Comparison of ENCODE assay signal across 8 cellular contexts in genomic region chr6:40586800-40587201, GRCh38. TPM values are rescaled to one million over a fixed set of nuclear protein-coding genes. Genes with fewer than 3 reads are reported as not detected.
DNase-seq lines count a peak whose midpoint lies in the region; ATAC-seq, FAIRE-seq and TF ChIP-seq lines count a peak whose summit lies in the region.

No MANE protein-coding gene starts in this region.

- H3K36me3 ChIP-seq in kidney (ENCODE audit: control insufficient read depth in 1 of 2, insufficient read depth in 2 of 2, low read length in 2 of 2) (no peaks in the 10 kb centered on the region), stomach smooth muscle (ENCODE audit: control insufficient read depth in 2 of 2, insufficient read depth in 2 of 2, low read length in 2 of 2) (no peaks in the 10 kb centered on the region), PC-9 (ENCODE audit: low read depth) (no peaks in the 10 kb centered on the region)

- no peaks in the 10 kb centered on the region for H3F3A ChIP-seq in PC-9 (ENCODE audit: insufficient read depth, low read depth)

- H3K4me3 Mint-ChIP-seq in T-helper 1 cell treated with Interleukin-12 subunit alpha and Interleukin-12 subunit beta and Interleukin-4 antibody, amounts not matched to agents 30 μg/mL and 1 μg/mL, for 36 hours = peak overlapping the region; percentile 89
- peak overlapping the region; percentile 78 for H3K4me3 Mint-ChIP-seq in activated T-helper 2 cell treated with anti-CD3 and anti-CD28 coated beads, Interferon-gamma antibody, Interleukin-2, Interleukin-4, amounts not matched to agents 10 μg/mL and 5 μg/mL and 100 μg/mL, durations not matched to agents 14 hours and 24 hours and 36 hours (ENCODE audit: low read depth)

- H3K27ac Mint-ChIP-seq in T-helper 1 cell treated with Interleukin-12 subunit alpha and Interleukin-12 subunit beta and Interleukin-4 antibody, amounts not matched to agents 30 μg/mL and 1 μg/mL, for 36 hours = no peak overlapping the region
- H3K27ac Mint-ChIP-seq in activated T-helper 2 cell treated with anti-CD3 and anti-CD28 coated beads, Interferon-gamma antibody, Interleukin-2, Interleukin-4, amounts not matched to agents 10 μg/mL and 5 μg/mL and 100 μg/mL, durations not matched to agents 14 hours and 24 hours and 36 hours = no peak overlapping the region

- no peak overlapping the region for H3K27ac ChIP-seq in kidney (ENCODE audit: low read depth in 2 of 2, low read length in 2 of 2)
- no peak overlapping the region for H3K27ac ChIP-seq in stomach smooth muscle (ENCODE audit: low read length)
- no peak overlapping the region for H3K27ac ChIP-seq in PC-9

- H3K9ac ChIP-seq in kidney (ENCODE audit: low read length in 2 of 2) (no peak overlapping the region), stomach smooth muscle (ENCODE audit: low read length in 2 of 2) (peak overlapping the region in 1 of 2 donors; percentile 22)

- H3K4me3 ChIP-seq in kidney (ENCODE audit: low read length in 2 of 2) (peak overlapping the region; percentile 6 to 63), stomach smooth muscle (ENCODE audit: low read length in 2 of 2) (peak overlapping the region; percentile 67 to 78), PC-9 (no peak overlapping the region)

- CTCF ChIA-PET in PC-9 (lab: Charles Lee) = no interaction called here

- H3K9me3 Mint-ChIP-seq in T-helper 1 cell treated with Interleukin-12 subunit alpha and Interleukin-12 subunit beta and Interleukin-4 antibody, amounts not matched to agents 30 μg/mL and 1 μg/mL, for 36 hours = no peaks in the 10 kb centered on the region
- H3K9me3 Mint-ChIP-seq in activated T-helper 2 cell treated with anti-CD3 and anti-CD28 coated beads, Interferon-gamma antibody, Interleukin-2, Interleukin-4, amounts not matched to agents 10 μg/mL and 5 μg/mL and 100 μg/mL, durations not matched to agents 14 hours and 24 hours and 36 hours = no peaks in the 10 kb centered on the region

- H3K36me3 Mint-ChIP-seq in T-helper 1 cell treated with Interleukin-12 subunit alpha and Interleukin-12 subunit beta and Interleukin-4 antibody, amounts not matched to agents 30 μg/mL and 1 μg/mL, for 36 hours (ENCODE audit: low read depth) = no peaks in the 10 kb centered on the region
- H3K36me3 Mint-ChIP-seq in activated T-helper 2 cell treated with anti-CD3 and anti-CD28 coated beads, Interferon-gamma antibody, Interleukin-2, Interleukin-4, amounts not matched to agents 10 μg/mL and 5 μg/mL and 100 μg/mL, durations not matched to agents 14 hours and 24 hours and 36 hours (ENCODE audit: low read depth) = no peaks in the 10 kb centered on the region

- peaks cover 21% of the 10 kb centered on the region for H3K4me1 Mint-ChIP-seq in T-helper 1 cell treated with Interleukin-12 subunit alpha and Interleukin-12 subunit beta and Interleukin-4 antibody, amounts not matched to agents 30 μg/mL and 1 μg/mL, for 36 hours (ENCODE audit: low read depth)
- H3K4me1 Mint-ChIP-seq in activated T-helper 2 cell treated with anti-CD3 and anti-CD28 coated beads, Interferon-gamma antibody, Interleukin-2, Interleukin-4, amounts not matched to agents 10 μg/mL and 5 μg/mL and 100 μg/mL, durations not matched to agents 14 hours and 24 hours and 36 hours (ENCODE audit: low read depth) = peaks cover 14% of the 10 kb centered on the region

- H3K9me2 ChIP-seq in PC-9 (ENCODE audit: insufficient read depth) = no peaks in the 10 kb centered on the region

- no TSS peak for BruUV-seq in PC-9 (replicated peaks; lab: Mats Ljungman, UMichigan)

- no peak for DNase-seq in T-helper 1 cell
- DNase-seq in activated T-helper 2 cell treated with anti-CD3 and anti-CD28 coated beads, Interferon-gamma antibody, Interleukin-2, Interleukin-4, amounts not matched to agents 10 μg/mL and 5 μg/mL and 100 μg/mL, durations not matched to agents 14 hours and 24 hours and 36 hours (ENCODE audit: low spot score) = no peak
- peak; percentile 68 for DNase-seq in kidney
- DNase-seq in PC-9 = no peak
- DNase-seq in SKM-1 (lab: John Stamatoyannopoulos, UW; ENCODE audit: unreplicated experiment) = no peak

- no peaks in the 10 kb centered on the region for H4K20me1 ChIP-seq in PC-9 (ENCODE audit: insufficient read depth)

- POLR2A ChIA-PET in PC-9 (lab: Charles Lee; ENCODE audit: unreplicated experiment) = no interaction called here

- H3K79me2 ChIP-seq in PC-9 (ENCODE audit: low read depth) = no peaks in the 10 kb centered on the region

- H3K27me3 Mint-ChIP-seq in T-helper 1 cell treated with Interleukin-12 subunit alpha and Interleukin-12 subunit beta and Interleukin-4 antibody, amounts not matched to agents 30 μg/mL and 1 μg/mL, for 36 hours (ENCODE audit: low read depth) = peaks cover 43% of the 10 kb centered on the region
- peaks cover 52% of the 10 kb centered on the region for H3K27me3 Mint-ChIP-seq in activated T-helper 2 cell treated with anti-CD3 and anti-CD28 coated beads, Interferon-gamma antibody, Interleukin-2, Interleukin-4, amounts not matched to agents 10 μg/mL and 5 μg/mL and 100 μg/mL, durations not matched to agents 14 hours and 24 hours and 36 hours (ENCODE audit: low read depth)

- H3K4me2 ChIP-seq in PC-9 = no peak overlapping the region

- TF ChIP-seq CTCF in kidney (IDR thresholded peaks at IDR 0.05; ENCODE audit: borderline replicate concordance, extremely low read depth, insufficient read depth) (no peak), PC-9 (conservative IDR thresholded peaks at IDR 0.05) (no peak)

- peaks cover 29 to 34% of the 10 kb centered on the region in 2 donors for H3K27me3 ChIP-seq in stomach smooth muscle (ENCODE audit: control insufficient read depth in 1 of 2, insufficient read depth in 2 of 2, low read length in 2 of 2)
- H3K27me3 ChIP-seq in PC-9 (ENCODE audit: insufficient read depth, low read depth) = peaks cover 6% of the 10 kb centered on the region; the same call in 1 of the 2 replicates

- FAIRE-seq in kidney (lab: Jason Lieb, UNC) = no peak

- intact Hi-C loops in activated T-helper 2 cell treated with anti-CD3 and anti-CD28 coated beads, Interferon-gamma antibody, Interleukin-2, Interleukin-4, amounts not matched to agents 10 μg/mL and 5 μg/mL and 100 μg/mL, durations not matched to agents 14 hours and 24 hours and 36 hours (cut with micrococcal nuclease) = loop anchor here (10.0 kb wide), 1 partner anchor 262 kb away; no protein-coding TSS in a partner anchor
- intact Hi-C loops in kidney (cut with DNase I) = no loop called here
- intact Hi-C loops in PC-9 (cut with micrococcal nuclease; ENCODE audit: unreplicated experiment) = no loop called here

- no peaks in the 10 kb centered on the region for H3K9me3 ChIP-seq in kidney (ENCODE audit: control insufficient read depth in 1 of 2, low read length in 2 of 2)
- no peaks in the 10 kb centered on the region for H3K9me3 ChIP-seq in stomach smooth muscle (ENCODE audit: control insufficient read depth in 2 of 2, low read length in 2 of 2)
- no peaks in the 10 kb centered on the region for H3K9me3 ChIP-seq in PC-9 (ENCODE audit: insufficient read depth, low read depth)

- peaks cover 4 to 6% of the 10 kb centered on the region in 2 donors for H3K4me1 ChIP-seq in kidney (ENCODE audit: control insufficient read depth in 1 of 2, insufficient read depth in 1 of 2, low read depth in 1 of 2, low read length in 2 of 2)
- H3K4me1 ChIP-seq in stomach smooth muscle (ENCODE audit: control insufficient read depth, insufficient read depth, low read length) = peaks cover 22% of the 10 kb centered on the region
- H3K4me1 ChIP-seq in PC-9 (replicated peaks; ENCODE audit: insufficient read depth) = no peaks in the 10 kb centered on the region

- H2AFZ ChIP-seq in PC-9 = no peak overlapping the region

- no peak for ATAC-seq in GM21381 (IDR thresholded peaks at IDR 0.05; ENCODE audit: unreplicated experiment)

RNA-seq across cellular contexts. Expression of gene LRFN2, which starts 0.4 kb away (rescaled TPM):
- not detected in 2 replicates for total RNA-seq in activated T-helper 2 cell treated with anti-CD3 and anti-CD28 coated beads, Interferon-gamma antibody, Interleukin-2, Interleukin-4, amounts not matched to agents 10 μg/mL and 5 μg/mL and 100 μg/mL, durations not matched to agents 14 hours and 24 hours and 36 hours
- not detected for total RNA-seq in kidney
- polyA plus RNA-seq in kidney (ENCODE audit: insufficient read depth, low read depth, low replicate concordance) = not detected
- not detected in 2 replicates for total RNA-seq in PC-9 (2021)
